ENCODE assay signal across 9 cellular contexts in the genomic region with DNA sequence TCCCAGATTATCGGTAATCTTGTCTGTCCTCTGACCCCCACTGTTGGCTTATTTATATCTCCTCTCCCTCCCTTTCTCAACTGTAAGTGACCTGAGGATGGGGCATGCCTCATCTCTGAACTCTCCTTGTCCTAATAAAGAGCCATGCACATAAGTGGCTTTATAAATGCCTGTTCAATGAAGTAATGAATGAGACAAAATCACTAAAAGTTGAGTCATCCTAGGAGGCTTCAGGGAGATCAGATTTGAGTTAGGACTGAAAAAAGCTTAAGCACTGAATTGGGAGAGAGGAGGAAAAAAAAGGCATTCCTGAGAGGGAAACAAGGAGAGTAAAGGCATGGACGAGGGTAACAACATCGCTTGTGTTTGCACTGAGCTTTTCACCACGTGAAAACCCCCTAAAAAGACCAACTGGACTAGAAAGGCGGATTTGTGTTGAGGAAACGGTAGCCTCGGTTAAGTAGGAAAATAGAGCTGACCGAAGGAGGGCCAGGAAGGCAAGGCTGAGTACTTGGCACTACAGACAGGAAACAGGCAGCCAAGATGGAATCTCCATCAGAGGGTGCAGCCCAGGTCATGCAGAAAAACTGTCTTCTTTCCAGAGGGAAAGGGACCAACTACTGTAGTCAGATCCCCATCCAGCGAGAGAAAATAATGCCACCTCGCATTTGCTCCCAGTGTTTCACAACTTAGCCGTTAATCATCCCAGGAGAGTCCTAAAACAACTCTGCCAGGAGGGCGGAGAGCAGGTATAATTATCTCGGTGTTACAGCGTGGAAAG.
DNase-seq lines count a peak whose midpoint lies in the region; ATAC-seq and TF ChIP-seq lines count a peak whose summit lies in the region.
"Had no signal": no experiment of that assay in that cellular context is flagged by ENCODE, and none has a peak within 500 bp of the region (broad histone marks: within the 10 kb centered on the region; RNA-seq: fewer than 3 reads in every experiment).

No MANE protein-coding gene starts in this region.

- no peak for TF ChIP-seq CTCF in AG04450 (IDR thresholded peaks at IDR 0.05; ENCODE audit: low read depth, low read length)
- TF ChIP-seq CTCF in endodermal cell (conservative IDR thresholded peaks at IDR 0.05) = no peak
- no peak for TF ChIP-seq CTCF in nephron progenitor cell (IDR thresholded peaks at IDR 0.05)

- H3K4me1 Mint-ChIP-seq in endodermal cell (peaks cover 32% of the 10 kb centered on the region), nephron progenitor cell (peaks cover 75% of the 10 kb centered on the region)

- H3K4me1 ChIP-seq in endodermal cell (ENCODE audit: control insufficient read depth, insufficient read depth, low read length) = no peaks in the 10 kb centered on the region

- ATAC-seq in HG03159 (IDR thresholded peaks at IDR 0.05; ENCODE audit: unreplicated experiment) = no peak
- no peak for ATAC-seq in HG03432 (IDR thresholded peaks at IDR 0.05; ENCODE audit: unreplicated experiment)

- WGBS in endodermal cell (ENCODE audit: insufficient coverage in 1 of 2, insufficient read length in 1 of 2), 2 experiments = 91 to 92% methylated on average over 13 to 14 of the region's 14 CpGs

- POLR2A ChIA-PET in AG04450 (lab: Yijun Ruan, JAX) = interaction anchor here (1.2 kb wide), 2 partner anchors 77 to 120 kb away, joined by 3 to 10 read pairs; a partner anchor contains a TSS

- peak overlapping the region; percentile 91 for H3K27ac ChIP-seq in AG04450 (ENCODE audit: low read depth, low read length)
- H3K27ac ChIP-seq in endodermal cell (ENCODE audit: low read depth, low read length) = peak overlapping the region; percentile 19

- H3K27me3 Mint-ChIP-seq in endodermal cell (ENCODE audit: insufficient read depth) = no peaks in the 10 kb centered on the region
- H3K27me3 Mint-ChIP-seq in nephron progenitor cell (ENCODE audit: low read depth, poor library complexity) = peaks cover 2% of the 10 kb centered on the region

- H3K36me3 ChIP-seq in endodermal cell (ENCODE audit: control insufficient read depth, insufficient read depth, low read length) = no peaks in the 10 kb centered on the region

- H3K9ac ChIP-seq in endodermal cell (ENCODE audit: extremely low read depth, low read length, poor library complexity, severe bottlenecking) = no peak overlapping the region

- peaks cover 1% of the 10 kb centered on the region for H3K9me3 Mint-ChIP-seq in endodermal cell
- H3K9me3 Mint-ChIP-seq in nephron progenitor cell = no peaks in the 10 kb centered on the region

- H3K9me3 ChIP-seq in AG04450 (ENCODE audit: control insufficient read depth, insufficient read depth, low read length) = no peaks in the 10 kb centered on the region
- H3K9me3 ChIP-seq in endodermal cell (ENCODE audit: control insufficient read depth, low read length) = no peaks in the 10 kb centered on the region

- H3K27me3 ChIP-seq in AG04450 (ENCODE audit: control insufficient read depth, insufficient read depth, low read length) = no peaks in the 10 kb centered on the region
- H3K27me3 ChIP-seq in endodermal cell (ENCODE audit: control insufficient read depth, insufficient read depth, low read length, poor library complexity, severe bottlenecking) = no peaks in the 10 kb centered on the region

- CTCF ChIA-PET in AG04450 (lab: Charles Lee) = interaction anchor here (0.6 to 1.1 kb wide), 4 partner anchors 40 to 234 kb away, joined by 3 to 4 read pairs (median 3); no protein-coding TSS in a partner anchor

- H3K27ac Mint-ChIP-seq in endodermal cell (no peak overlapping the region), nephron progenitor cell (peak overlapping the region; percentile 92)

- no peak overlapping the region for H3K4me3 Mint-ChIP-seq in endodermal cell
- no peak overlapping the region for H3K4me3 Mint-ChIP-seq in nephron progenitor cell

- H3K4me3 ChIP-seq in AG04450 (ENCODE audit: low read depth, low read length) (no peak overlapping the region), endodermal cell (ENCODE audit: low read length) (no peak overlapping the region)

- DNase-seq in AG04450 (ENCODE audit: low read depth, low spot score) = peak; percentile 68
- DNase-seq in NCI-H2227 treated with DMSO at 0.1 percent for 48 hours (lab: John Stamatoyannopoulos, UW) = peak; percentile 85
- no peak for DNase-seq in endodermal cell
- no peak for DNase-seq in nephron progenitor cell
- no peak for DNase-seq in stimulated activated CD4-positive, alpha-beta T cell treated with anti-CD3 and anti-CD28 coated beads, Interleukin-1b, Interleukin-23, amount 100 ng/mL, for 48 hours
- no peak for DNase-seq in T-helper 1 cell
- DNase-seq: DMS79 treated with DMSO at 0.1 percent for 48 hours had no signal

- H3K36me3 Mint-ChIP-seq in endodermal cell (ENCODE audit: low read depth) = peaks cover 3% of the 10 kb centered on the region
- H3K36me3 Mint-ChIP-seq in nephron progenitor cell (ENCODE audit: low read depth) = peaks cover 7% of the 10 kb centered on the region

Comparison
In these comparisons a context has a peak if more than half of its experiments do, and no peak if none do; other contexts are left out.
1. DNase-seq: peak in AG04450 (single experiment) and NCI-H2227 treated with DMSO at 0.1 percent for 48 hours (single experiment); none in endodermal cell (single experiment), nephron progenitor cell (single experiment), stimulated activated CD4-positive, alpha-beta T cell treated with anti-CD3 and anti-CD28 coated beads, Interleukin-1b, Interleukin-23, amount 100 ng/mL, for 48 hours (single experiment) and T-helper 1 cell (0 of 5).